7 cellular contexts compared by ENCODE assay signal in the genomic region with DNA sequence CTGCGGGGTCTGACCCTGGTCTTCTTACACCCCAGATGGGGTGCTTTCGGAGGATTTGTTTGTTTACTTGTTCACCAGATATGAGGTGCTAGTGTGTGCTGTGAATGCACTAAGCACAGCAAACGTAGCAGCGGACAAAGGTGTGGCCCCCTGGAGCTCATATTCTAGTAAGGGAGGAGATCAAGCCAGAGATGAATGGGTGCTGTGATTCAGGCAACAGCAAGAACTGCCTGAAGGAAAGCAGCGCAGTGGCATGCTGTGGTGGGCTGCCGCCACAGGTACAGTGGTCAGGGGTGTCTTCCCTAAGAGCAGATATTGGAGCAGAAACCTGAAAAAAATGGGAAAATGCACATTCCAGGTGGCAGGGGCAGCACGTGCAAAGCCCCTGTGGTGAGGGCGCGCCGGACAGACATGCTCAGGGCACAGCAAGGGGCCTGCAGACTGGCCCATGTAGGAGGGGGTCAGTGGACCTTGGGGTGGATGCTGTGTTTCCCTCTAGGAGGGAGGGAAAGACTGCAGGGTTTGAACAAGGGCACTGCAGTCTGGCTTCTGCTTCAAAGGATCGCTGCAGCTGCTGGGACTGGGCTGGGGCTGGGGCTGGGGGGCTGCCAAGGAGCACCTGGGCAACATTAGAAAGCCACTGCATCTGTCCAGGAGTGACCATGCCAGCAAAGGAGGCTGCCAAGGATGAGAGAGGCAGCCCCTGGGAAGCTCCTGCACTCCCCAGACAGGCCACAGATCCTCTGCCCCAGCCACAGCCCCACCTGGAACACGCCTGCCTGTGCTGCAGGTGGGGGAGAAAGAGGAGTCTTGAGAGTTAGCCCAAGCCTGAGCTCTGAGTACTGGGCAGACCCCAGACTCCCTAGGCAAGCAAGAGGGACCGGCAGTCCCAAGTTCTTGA. TPM values are rescaled to one million over a fixed set of nuclear protein-coding genes. Genes with fewer than 3 reads are reported as not detected.
DNase-seq lines count a peak whose midpoint lies in the region; ATAC-seq and TF ChIP-seq lines count a peak whose summit lies in the region.

No MANE protein-coding gene starts in this region.

- peak overlapping the region; percentile 42 for H3K9ac ChIP-seq in NT2/D1 (ENCODE audit: insufficient read length, low read depth)
- peak overlapping the region; percentile 91 for H3K9ac ChIP-seq in mucosa of stomach (ENCODE audit: low read length)

- intact Hi-C loops in dorsolateral prefrontal cortex (cut with DNase I) (loop anchor here (5.0 to 10.0 kb wide), 2 partner anchors 95 to 102 kb away; no protein-coding TSS in a partner anchor), transverse colon (cut with DNase I; ENCODE audit: low total_unique reads) (no loop called here)

- H3K27ac ChIP-seq in dorsolateral prefrontal cortex, result peak overlapping the region; percentile 60 to 97 (median 91)
- peak overlapping the region; percentile 87 to 95 (median 87) for H3K27ac ChIP-seq in transverse colon

- TF ChIP-seq EP300 in transverse colon (IDR thresholded peaks at IDR 0.05; ENCODE audit: low read depth), result no peak

- no peaks in the 10 kb centered on the region for H3K9me3 ChIP-seq in NT2/D1 (ENCODE audit: insufficient read depth, low read length)
- no peaks in the 10 kb centered on the region for H3K9me3 ChIP-seq in mucosa of stomach (ENCODE audit: control insufficient read depth, low read length)
- H3K9me3 ChIP-seq in transverse colon, result no peaks in the 10 kb centered on the region

- TF ChIP-seq CTCF in dorsolateral prefrontal cortex (IDR thresholded peaks at IDR 0.05 in 54 of 56, conservative IDR thresholded peaks at IDR 0.05 in 2 of 56; ENCODE audit: low read depth in 1 of 56, partially characterized antibody in 56 of 56), result no peak
- TF ChIP-seq CTCF in transverse colon (IDR thresholded peaks at IDR 0.05), result no peak

- H3K4me3 ChIP-seq in NT2/D1 (ENCODE audit: insufficient read length, low read depth) (no peak overlapping the region), dorsolateral prefrontal cortex (peak overlapping the region in 23 of 59 donors; percentile 9 to 72 (median 63)), mucosa of stomach (ENCODE audit: low read length) (no peak overlapping the region), transverse colon (no peak overlapping the region)

- no peak for DNase-seq in NT2/D1 (ENCODE audit: low read depth, low spot score)
- peak in 2 of 10 donors; percentile 25 to 40 for DNase-seq in dorsolateral prefrontal cortex
- DNase-seq in transverse colon, result no peak
- no peak for DNase-seq in NCI-H2107 (lab: John Stamatoyannopoulos, UW)
- no peak for DNase-seq in NCI-H2081 treated with DMSO at 0.1 percent for 48 hours (lab: John Stamatoyannopoulos, UW)

- no peak for ATAC-seq in GM21528 (IDR thresholded peaks at IDR 0.05; ENCODE audit: low FRiP score, unreplicated experiment)

- no peak for TF ChIP-seq POLR2A in transverse colon (IDR thresholded peaks at IDR 0.05)

- 82% methylated on average over 13 of the region's 13 CpGs; no CpG with 5 or more reads in 1 of the 2 donors for WGBS in transverse colon (ENCODE audit: low coverage in 1 of 2), 2 donors

- H3K4me1 ChIP-seq in NT2/D1 (ENCODE audit: insufficient read depth, insufficient read length), result peaks cover 41% of the 10 kb centered on the region
- H3K4me1 ChIP-seq in mucosa of stomach (ENCODE audit: control insufficient read depth, insufficient read depth, low read length), result peaks cover 78% of the 10 kb centered on the region
- H3K4me1 ChIP-seq in transverse colon, result peaks cover 35 to 72% (median 57%) of the 10 kb centered on the region in 4 donors

- H3K36me3 ChIP-seq in NT2/D1 (ENCODE audit: insufficient read depth, insufficient read length, low read length), result peaks cover 27% of the 10 kb centered on the region
- H3K36me3 ChIP-seq in mucosa of stomach (ENCODE audit: control insufficient read depth, insufficient read depth, low read length), result no peaks in the 10 kb centered on the region
- no peaks in the 10 kb centered on the region for H3K36me3 ChIP-seq in transverse colon

- in situ Hi-C loops in transverse colon (cut with MboI; ENCODE audit: low pct_ligation_motif_present in 1 of 4, low pct_unique_long_range_greater_than_20kb in 1 of 4, low sequenced_read_pairs in 3 of 4), result no loop called here

- H3K27me3 ChIP-seq in NT2/D1 (ENCODE audit: insufficient read depth, insufficient read length) (no peaks in the 10 kb centered on the region), dorsolateral prefrontal cortex (no peaks in the 10 kb centered on the region), mucosa of stomach (ENCODE audit: control insufficient read depth, insufficient read depth, low read length) (peaks cover 3% of the 10 kb centered on the region), transverse colon (no peaks in the 10 kb centered on the region)

RNA-seq across cellular contexts. Expression of gene DEPP1, which starts 0.9 kb away (rescaled TPM):
- total RNA-seq in dorsolateral prefrontal cortex (100 to 1,000 TPM in 23 of 120 experiments, 10 to 100 TPM in 91, 1 to 10 TPM in 6; 8.1 to 234 (median 44.3) TPM), transverse colon (100 to 1,000 TPM in 2 of 4 donors, 10 to 100 TPM in 2; 14.6 to 109 (median 76.6) TPM)

RNA-seq across cellular contexts. Expression of gene RASSF4, which starts 19.9 kb away (rescaled TPM):
- total RNA-seq in dorsolateral prefrontal cortex (100 to 1,000 TPM in 81 of 120 experiments, 10 to 100 TPM in 39; 54.6 to 175 (median 111) TPM), transverse colon (10 to 100 TPM; 26.8 to 37.8 (median 27.5) TPM)

RNA-seq across cellular contexts. Expression of gene ZNF22, which starts 21.2 kb away (rescaled TPM):
- total RNA-seq in dorsolateral prefrontal cortex (10 to 100 TPM in 117 of 120 experiments, 1 to 10 TPM in 3; 9.2 to 20.9 (median 14.1) TPM), transverse colon (10 to 100 TPM in 1 of 4 donors, 1 to 10 TPM in 3; 4.6 to 14.3 (median 9.5) TPM)
